1 cellular context compared by ENCODE assay signal in genomic region chr19:52585604-52586003, GRCh38.
TF ChIP-seq lines count a peak whose summit lies in the region.

No MANE protein-coding gene starts in this region.

TF ChIP-seq in K562, 482 proteins besides CTCF, POLR2A, EP300 and RAD21:
- TF ChIP-seq CBX8 (IDR thresholded peaks at IDR 0.05; ENCODE audit: borderline replicate concordance, extremely low read depth, low read depth, low read length, poor library complexity, severe bottlenecking) (no peak), ZNF318 (IDR thresholded peaks at IDR 0.05; ENCODE audit: borderline replicate concordance in 1 of 2, low read depth in 1 of 2) (no peak), NFIX (CRISPR knock-in tag; IDR thresholded peaks at IDR 0.05; ENCODE audit: low read depth) (0 out of 2 replicates have a peak, but pooled peaks have one; percentile 29), ARID3A (IDR thresholded peaks at IDR 0.05; ENCODE audit: borderline replicate concordance, low read depth, low read length) (no peak), ZNF589 (CRISPR knock-in tag; IDR thresholded peaks at IDR 0.05; ENCODE audit: low read depth) (no peak), ELF2 (CRISPR knock-in tag; IDR thresholded peaks at IDR 0.05) (no peak), POLR2AphosphoS5 (IDR thresholded peaks at IDR 0.05; ENCODE audit: control insufficient read depth, insufficient read depth, low read depth, low read length) (peak; percentile 33; the same call in 1 of the 2 replicates), NFIC (IDR thresholded peaks at IDR 0.05) (peak; percentile 89), ZBTB40 (IDR thresholded peaks at IDR 0.05) (no peak), ZBTB40 (CRISPR knock-in tag; IDR thresholded peaks at IDR 0.05) (no peak)
TF ChIP-seq in K562: peak in this region for 3.
